20 cellular contexts compared by ENCODE assay signal in the genomic region with DNA sequence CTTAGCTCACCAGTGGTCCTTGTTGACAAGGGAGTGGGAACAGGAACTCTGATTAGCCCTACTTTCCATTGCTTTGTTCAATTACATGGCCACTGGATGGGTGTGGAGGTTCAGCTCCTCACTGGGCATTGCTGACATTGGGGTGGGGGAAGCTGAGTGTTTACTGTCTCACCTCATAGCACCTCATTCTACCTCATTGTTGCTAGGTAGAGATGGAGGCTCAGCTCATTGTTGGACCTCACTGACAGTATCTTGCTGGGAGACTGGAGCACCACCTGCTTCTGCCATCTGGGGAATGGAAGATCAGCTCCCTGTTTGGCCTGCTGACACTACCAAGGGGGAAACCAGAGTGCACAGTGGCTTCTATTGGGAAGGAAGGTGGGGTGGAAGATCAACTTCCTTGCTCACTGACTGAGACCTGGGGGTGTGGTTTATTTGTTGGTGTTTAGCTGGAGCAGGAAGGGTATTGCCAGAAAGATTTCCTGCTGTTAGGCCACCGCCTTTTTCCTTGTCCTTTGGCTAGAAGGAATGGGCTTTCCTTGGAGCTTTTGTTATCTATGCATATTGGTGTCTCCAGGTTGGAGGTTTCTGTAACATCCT. TPM values are rescaled to one million over a fixed set of nuclear protein-coding genes. Genes with fewer than 3 reads are reported as not detected.
"Had no signal": no experiment of that assay in that cellular context is flagged by ENCODE, and none has a peak within 500 bp of the region (broad histone marks: within the 10 kb centered on the region; RNA-seq: fewer than 3 reads in every experiment).

No MANE protein-coding gene starts in this region.

- H3K36me3 ChIP-seq: breast epithelium, gastroesophageal sphincter, sigmoid colon had no signal

- DNase-seq: activated CD4-positive, alpha-beta memory T cell treated with anti-CD3 and anti-CD28 coated beads for 36 hours; activated naive CD8-positive, alpha-beta T cell treated with anti-CD3 and anti-CD28 coated beads, Interleukin-2, amount 10 ng/mL, durations not matched to agents 7 days and 5 days; anterior cingulate cortex; effector CD4-positive, alpha-beta T cell; immature natural killer cell; occipital lobe; psoas muscle; sigmoid colon; stimulated activated naive CD4-positive, alpha-beta T cell; substantia nigra; trophoblast cell had no signal

- H3K9me3 ChIP-seq: gastroesophageal sphincter, psoas muscle, sigmoid colon had no signal

- H3K27ac ChIP-seq: breast epithelium, epithelial cell of prostate, gastroesophageal sphincter, hepatocyte, psoas muscle, sigmoid colon had no signal

- H3K36me3 Mint-ChIP-seq: activated CD4-positive, alpha-beta memory T cell treated with anti-CD3 and anti-CD28 coated beads for 36 hours; activated naive CD8-positive, alpha-beta T cell treated with anti-CD3 and anti-CD28 coated beads, Interleukin-2, amount 10 ng/mL, durations not matched to agents 7 days and 5 days; immature natural killer cell; natural killer cell treated with Interleukin-12 subunit alpha and Interleukin-12 subunit beta and Interleukin-15 and Interleukin-18, amount 100 ng/mL, for 72 hours had no signal

- H3K27ac Mint-ChIP-seq: activated CD4-positive, alpha-beta memory T cell treated with anti-CD3 and anti-CD28 coated beads for 36 hours; activated naive CD8-positive, alpha-beta T cell treated with anti-CD3 and anti-CD28 coated beads, Interleukin-2, amount 10 ng/mL, durations not matched to agents 7 days and 5 days; immature natural killer cell; natural killer cell treated with Interleukin-12 subunit alpha and Interleukin-12 subunit beta and Interleukin-15 and Interleukin-18, amount 100 ng/mL, for 72 hours; T-helper 1 cell treated with Interleukin-12 subunit alpha and Interleukin-12 subunit beta and Interleukin-4 antibody, amounts not matched to agents 30 μg/mL and 1 μg/mL, for 36 hours had no signal

- H3K9me3 Mint-ChIP-seq: activated CD4-positive, alpha-beta memory T cell treated with anti-CD3 and anti-CD28 coated beads for 36 hours; immature natural killer cell; natural killer cell treated with Interleukin-12 subunit alpha and Interleukin-12 subunit beta and Interleukin-15 and Interleukin-18, amount 100 ng/mL, for 72 hours; T-helper 1 cell treated with Interleukin-12 subunit alpha and Interleukin-12 subunit beta and Interleukin-4 antibody, amounts not matched to agents 30 μg/mL and 1 μg/mL, for 36 hours had no signal

- H3K4me3 Mint-ChIP-seq: activated CD4-positive, alpha-beta memory T cell treated with anti-CD3 and anti-CD28 coated beads for 36 hours; activated naive CD8-positive, alpha-beta T cell treated with anti-CD3 and anti-CD28 coated beads, Interleukin-2, amount 10 ng/mL, durations not matched to agents 7 days and 5 days; immature natural killer cell; natural killer cell treated with Interleukin-12 subunit alpha and Interleukin-12 subunit beta and Interleukin-15 and Interleukin-18, amount 100 ng/mL, for 72 hours; T-helper 1 cell treated with Interleukin-12 subunit alpha and Interleukin-12 subunit beta and Interleukin-4 antibody, amounts not matched to agents 30 μg/mL and 1 μg/mL, for 36 hours had no signal

- ATAC-seq: activated CD4-positive, CD25-positive, alpha-beta regulatory T cell treated with anti-CD3 and anti-CD28 coated beads, Interleukin-2, amount 50 U/mL, for 24 hours; gastroesophageal sphincter; natural killer cell treated with Interleukin-12 subunit alpha and Interleukin-12 subunit beta and Interleukin-15 and Interleukin-18, amount 100 ng/mL, for 72 hours; psoas muscle had no signal

- H3K79me2 ChIP-seq: hepatocyte had no signal

- H3K4me3 ChIP-seq: breast epithelium, gastroesophageal sphincter, hepatocyte, psoas muscle, sigmoid colon had no signal

- H3K4me1 Mint-ChIP-seq: activated naive CD8-positive, alpha-beta T cell treated with anti-CD3 and anti-CD28 coated beads, Interleukin-2, amount 10 ng/mL, durations not matched to agents 7 days and 5 days; immature natural killer cell had no signal

- H2AFZ ChIP-seq: hepatocyte had no signal

- H3K27me3 ChIP-seq: breast epithelium, gastroesophageal sphincter, hepatocyte, sigmoid colon had no signal

- H3K4me1 ChIP-seq: breast epithelium, gastroesophageal sphincter, psoas muscle, sigmoid colon had no signal

- H3K4me2 ChIP-seq: hepatocyte had no signal

RNA-seq across cellular contexts. Expression of a gene that starts 1.3 kb away (rescaled TPM):
- total RNA-seq: activated CD4-positive, alpha-beta memory T cell treated with anti-CD3 and anti-CD28 coated beads for 36 hours; activated naive CD8-positive, alpha-beta T cell treated with anti-CD3 and anti-CD28 coated beads, Interleukin-2, amount 10 ng/mL, durations not matched to agents 7 days and 5 days; breast epithelium; gastroesophageal sphincter; hepatocyte; lung microvascular endothelial cell; mucosa of gallbladder; natural killer cell treated with Interleukin-12 subunit alpha and Interleukin-12 subunit beta and Interleukin-15 and Interleukin-18, amount 100 ng/mL, for 72 hours; occipital lobe; psoas muscle; sigmoid colon had no signal
- polyA plus RNA-seq: hepatocyte, immature natural killer cell, psoas muscle, sigmoid colon had no signal

RNA-seq across cellular contexts. Expression of a gene that starts 17.6 kb away (rescaled TPM):
- total RNA-seq: activated CD4-positive, alpha-beta memory T cell treated with anti-CD3 and anti-CD28 coated beads for 36 hours; activated naive CD8-positive, alpha-beta T cell treated with anti-CD3 and anti-CD28 coated beads, Interleukin-2, amount 10 ng/mL, durations not matched to agents 7 days and 5 days; breast epithelium; gastroesophageal sphincter; hepatocyte; lung microvascular endothelial cell; mucosa of gallbladder; natural killer cell treated with Interleukin-12 subunit alpha and Interleukin-12 subunit beta and Interleukin-15 and Interleukin-18, amount 100 ng/mL, for 72 hours; occipital lobe; psoas muscle; sigmoid colon had no signal
- polyA plus RNA-seq: hepatocyte, immature natural killer cell, psoas muscle, sigmoid colon had no signal

RNA-seq across cellular contexts. Expression of a gene that starts 21.3 kb away (rescaled TPM):
- total RNA-seq: breast epithelium; gastroesophageal sphincter; lung microvascular endothelial cell; mucosa of gallbladder; natural killer cell treated with Interleukin-12 subunit alpha and Interleukin-12 subunit beta and Interleukin-15 and Interleukin-18, amount 100 ng/mL, for 72 hours; occipital lobe; psoas muscle; sigmoid colon had no signal
- polyA plus RNA-seq: hepatocyte, immature natural killer cell, psoas muscle, sigmoid colon had no signal
